Comparison of ENCODE assay signal across 8 cellular contexts in the genomic region with DNA sequence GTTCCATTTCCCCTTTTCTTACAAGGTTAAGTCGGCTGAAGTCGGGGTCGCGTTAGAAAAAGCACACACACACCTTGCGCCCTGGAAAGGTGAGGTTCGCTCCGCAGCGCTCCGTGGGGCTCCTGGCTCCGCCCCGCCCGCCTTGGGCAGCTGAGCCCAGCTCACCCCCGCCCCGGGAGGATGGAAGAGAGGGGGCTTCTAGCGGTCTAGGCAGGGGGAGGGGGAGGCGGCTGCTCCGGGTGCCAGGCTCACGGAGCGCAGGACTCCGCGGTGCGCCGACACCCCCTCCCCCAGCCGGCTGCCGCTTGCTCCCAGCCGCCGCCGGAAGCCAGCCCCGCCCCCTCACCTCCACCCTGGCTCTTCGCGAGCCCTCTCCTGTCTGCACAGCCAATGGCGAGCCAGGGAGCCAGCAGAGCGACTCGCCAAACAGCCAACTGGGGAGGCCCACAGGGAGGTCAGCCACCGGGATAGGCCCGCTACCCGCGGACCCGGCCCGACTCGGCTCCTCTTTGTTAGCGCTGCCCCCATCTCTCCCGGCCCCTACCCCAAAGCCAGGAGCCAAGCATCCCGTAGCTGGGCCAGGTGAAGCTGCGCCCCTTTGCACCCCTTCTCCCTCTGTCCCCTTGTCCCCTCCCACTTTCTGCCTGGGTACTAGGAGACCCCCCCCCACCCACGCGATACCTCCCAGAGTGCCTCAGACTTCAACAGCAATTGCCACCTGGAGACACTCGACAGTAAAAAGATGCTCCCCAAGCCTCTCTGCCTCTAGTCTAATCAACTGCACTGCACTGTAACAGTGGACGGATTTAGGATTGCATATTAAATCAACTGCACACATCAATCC. TPM values are rescaled to one million over a fixed set of nuclear protein-coding genes. Genes with fewer than 3 reads are reported as not detected.
DNase-seq lines count a peak whose midpoint lies in the region; ATAC-seq and TF ChIP-seq lines count a peak whose summit lies in the region.

No MANE protein-coding gene starts in this region.

- TF ChIP-seq CTCF in GM06990 (IDR thresholded peaks at IDR 0.05; ENCODE audit: insufficient read depth, low read length, poor library complexity, severe bottlenecking) (no peak), SK-N-SH (IDR thresholded peaks at IDR 0.05) (no peak), osteocyte (IDR thresholded peaks at IDR 0.05) (no peak)

- peaks cover 32% of the 10 kb centered on the region for H3F3A ChIP-seq in SK-N-SH (replicated peaks; ENCODE audit: insufficient read depth)

- no peak; a peak in 1 of 4 replicates for TF ChIP-seq EP300 in SK-N-SH (IDR thresholded peaks at IDR 0.05; ENCODE audit: borderline replicate concordance in 1 of 2, low read depth in 1 of 2, low read length in 1 of 2)

- H3K79me2 ChIP-seq in SK-N-SH (ENCODE audit: insufficient read depth) = peaks cover 77% of the 10 kb centered on the region

- H3K4me1 Mint-ChIP-seq in activated naive CD8-positive, alpha-beta T cell (ENCODE audit: low read depth) = peaks cover 46% of the 10 kb centered on the region
- H3K4me1 Mint-ChIP-seq in osteocyte (ENCODE audit: unreplicated experiment) = peaks cover 40% of the 10 kb centered on the region

- peak overlapping the region; percentile 81 for H3K4me2 ChIP-seq in SK-N-SH

- H3K27ac Mint-ChIP-seq in activated naive CD8-positive, alpha-beta T cell = peak overlapping the region; percentile 89
- H3K27ac Mint-ChIP-seq in osteocyte (ENCODE audit: unreplicated experiment) = peak overlapping the region; percentile 94

- no peaks in the 10 kb centered on the region for H3K9me3 ChIP-seq in SK-N-SH
- H3K9me3 ChIP-seq in thymus (ENCODE audit: control insufficient read depth) = no peaks in the 10 kb centered on the region

- DNase-seq in GM06990 (ENCODE audit: extremely low read depth, insufficient read length) (peak; percentile 94), NCI-H1048 (lab: John Stamatoyannopoulos, UW) (peak; percentile 93), SK-N-SH (peak; percentile 98), head of caudate nucleus (peak; percentile 96 to 99 (median 99)), osteocyte (ENCODE audit: extremely low spot score, unreplicated experiment) (peak; percentile 99)

- peak overlapping the region; percentile 88 for H3K9ac ChIP-seq in SK-N-SH

- H3K27ac ChIP-seq in SK-N-SH (ENCODE audit: low read depth in 2 of 2, low read length in 1 of 2) (peak overlapping the region; percentile 93 to 95), thymus (ENCODE audit: low read depth) (peak overlapping the region; percentile 93)

- CTCF ChIA-PET in SK-N-SH (lab: Yijun Ruan, JAX) = interaction anchor here (0.7 to 2.1 kb wide), 4 partner anchors 20 to 104 kb away, joined by 3 to 12 read pairs (median 3); no protein-coding TSS in a partner anchor

- H3K4me3 ChIP-seq in GM06990 (replicated peaks; ENCODE audit: low read depth, low read length) = peak overlapping the region; percentile 95
- H3K4me3 ChIP-seq in SK-N-SH (ENCODE audit: low read depth in 2 of 2, low read length in 1 of 2) = peak overlapping the region; percentile 67 to 88
- peak overlapping the region; percentile 82 for H3K4me3 ChIP-seq in thymus (ENCODE audit: low read length)

- no peaks in the 10 kb centered on the region for H3K27me3 ChIP-seq in GM06990 (replicated peaks; ENCODE audit: control insufficient read depth, insufficient read depth, low read length)
- H3K27me3 ChIP-seq in SK-N-SH (ENCODE audit: insufficient read depth) = no peaks in the 10 kb centered on the region
- H3K27me3 ChIP-seq in thymus (ENCODE audit: control insufficient read depth, insufficient read depth) = no peaks in the 10 kb centered on the region

- TF ChIP-seq RAD21 in SK-N-SH (IDR thresholded peaks at IDR 0.05; ENCODE audit: low read length) = no peak

- peaks cover 2% of the 10 kb centered on the region for H3K36me3 Mint-ChIP-seq in activated naive CD8-positive, alpha-beta T cell
- no peaks in the 10 kb centered on the region for H3K36me3 Mint-ChIP-seq in osteocyte (ENCODE audit: unreplicated experiment)

- no peaks in the 10 kb centered on the region for H3K36me3 ChIP-seq in GM06990 (ENCODE audit: control insufficient read depth, insufficient read depth, low read length)
- no peaks in the 10 kb centered on the region for H3K36me3 ChIP-seq in SK-N-SH (replicated peaks in 1 of 2; ENCODE audit: control insufficient read depth in 1 of 2, insufficient read depth in 2 of 2, low read length in 1 of 2)
- H3K36me3 ChIP-seq in thymus (ENCODE audit: control insufficient read depth, insufficient read depth) = no peaks in the 10 kb centered on the region

- peak; percentile 97 for ATAC-seq in HG02588 (IDR thresholded peaks at IDR 0.05; ENCODE audit: unreplicated experiment)

- peak overlapping the region; percentile 90; the same call in 1 of the 2 replicates for H2AFZ ChIP-seq in SK-N-SH (ENCODE audit: low read depth)

- no peaks in the 10 kb centered on the region for H3K9me3 Mint-ChIP-seq in activated naive CD8-positive, alpha-beta T cell (ENCODE audit: low read depth)
- no peaks in the 10 kb centered on the region for H3K9me3 Mint-ChIP-seq in osteocyte (ENCODE audit: unreplicated experiment)

- H3K9me2 ChIP-seq in SK-N-SH = no peaks in the 10 kb centered on the region

- peak overlapping the region; percentile 87 for H3K4me3 Mint-ChIP-seq in activated naive CD8-positive, alpha-beta T cell
- peak overlapping the region; percentile 86 for H3K4me3 Mint-ChIP-seq in osteocyte (ENCODE audit: unreplicated experiment)

- no peaks in the 10 kb centered on the region for H3K27me3 Mint-ChIP-seq in activated naive CD8-positive, alpha-beta T cell
- H3K27me3 Mint-ChIP-seq in osteocyte (ENCODE audit: unreplicated experiment) = no peaks in the 10 kb centered on the region

- under 1% methylated on average over 28 of the region's 49 CpGs for WGBS in SK-N-SH (ENCODE audit: low lambda C conversion rate)
- under 1% methylated on average over 49 of the region's 49 CpGs for WGBS in thymus

- intact Hi-C loops in head of caudate nucleus (cut with DNase I) = loop anchor here (10.0 kb wide), 1 partner anchor 58 kb away; no protein-coding TSS in a partner anchor

- POLR2A ChIA-PET in SK-N-SH (lab: Yijun Ruan, JAX) = interaction anchor here (0.8 to 1.4 kb wide), 5 partner anchors 30 to 93 kb away, joined by 3 to 4 read pairs (median 3); partner anchors contain the start of genes FAM222B, RPL23A and TRAF4

- H3K4me1 ChIP-seq in SK-N-SH (ENCODE audit: control insufficient read depth in 1 of 2, insufficient read depth in 2 of 2, low read depth in 1 of 2, low read length in 1 of 2) (peaks cover 3 to 29% of the 10 kb centered on the region in 2 experiments), thymus (ENCODE audit: control insufficient read depth, insufficient read depth, low read length) (peaks cover 4% of the 10 kb centered on the region)

- H4K20me1 ChIP-seq in SK-N-SH (ENCODE audit: insufficient read depth) = peaks cover 14% of the 10 kb centered on the region

TF ChIP-seq in SK-N-SH, 30 proteins besides CTCF, POLR2A, EP300 and RAD21 (continues in another document):
- peak; percentile 67 for TF ChIP-seq GABPA (IDR thresholded peaks at IDR 0.05; ENCODE audit: low read depth)
- no peak for TF ChIP-seq YY1 (IDR thresholded peaks at IDR 0.05; ENCODE audit: low read depth)
- peak; percentile 71 for TF ChIP-seq IRF3 (IDR thresholded peaks at IDR 0.05; ENCODE audit: low read depth, low read length)
- TF ChIP-seq FOXM1 (IDR thresholded peaks at IDR 0.05; ENCODE audit: low read depth) = no peak
- TF ChIP-seq FOSL2 (IDR thresholded peaks at IDR 0.05; ENCODE audit: borderline replicate concordance, low read depth) = no peak
- no peak for TF ChIP-seq TCF12 (IDR thresholded peaks at IDR 0.05)
- TF ChIP-seq TAF1 (IDR thresholded peaks at IDR 0.05; ENCODE audit: borderline replicate concordance, low read depth, low read length) = peak; percentile 9; the same call in 1 of the 2 replicates
- peak; percentile 99 for TF ChIP-seq PBX3 (IDR thresholded peaks at IDR 0.05)
- TF ChIP-seq MXI1 (IDR thresholded peaks at IDR 0.05; ENCODE audit: low read depth, low read length) = peak; percentile 47; the same call in 1 of the 2 replicates
- peak; percentile 49 for TF ChIP-seq GATA2 (CRISPR knock-in tag; IDR thresholded peaks at IDR 0.05)

RNA-seq across cellular contexts. Expression of gene FAM222B, which starts 30.2 kb away (rescaled TPM):
- polyA plus RNA-seq in SK-N-SH (2012; rRNA removed) (5.8 and 9.0 TPM in 2 replicates), thymus (9.5 TPM)
- polyA plus RNA-seq in SK-N-SH (2012; cell fraction: cytosol; rRNA removed) = 6.1 and 8.9 TPM in 2 replicates
- polyA plus RNA-seq in SK-N-SH (2012; cell fraction: nucleus; rRNA removed) = 13.8 and 16.5 TPM in 2 replicates
- 19.4 and 21.2 TPM in 2 replicates for total RNA-seq in osteocyte

RNA-seq across cellular contexts. Expression of gene ERAL1, which starts 42.5 kb away (rescaled TPM):
- polyA plus RNA-seq in SK-N-SH (2012; rRNA removed) (57.3 and 66.1 TPM in 2 replicates), thymus (30.3 TPM)
- 36.8 and 46.7 TPM in 2 replicates for polyA plus RNA-seq in SK-N-SH (2012; cell fraction: cytosol; rRNA removed)
- 86.2 and 87.2 TPM in 2 replicates for polyA plus RNA-seq in SK-N-SH (2012; cell fraction: nucleus; rRNA removed)
- total RNA-seq in osteocyte = 38.3 and 38.5 TPM in 2 replicates

Comparison
In these comparisons a context has a peak if more than half of its experiments do, and no peak if none do; other contexts are left out.
1. Peak in every context shown above with its lines: DNase-seq, ATAC-seq, H3K4me3 ChIP-seq and H3K27ac ChIP-seq.